In genomic region chr22:50585238-50585637, GRCh38 we compare ENCODE assay signal across 19 cellular contexts. TPM values are rescaled to one million over a fixed set of nuclear protein-coding genes. Genes with fewer than 3 reads are reported as not detected.
DNase-seq lines count a peak whose midpoint lies in the region; ATAC-seq and TF ChIP-seq lines count a peak whose summit lies in the region.
"Had no signal": no experiment of that assay in that cellular context is flagged by ENCODE, and none has a peak within 500 bp of the region (broad histone marks: within the 10 kb centered on the region; RNA-seq: fewer than 3 reads in every experiment).

No MANE protein-coding gene starts in this region.

- H3K4me1 Mint-ChIP-seq in CD4-positive, alpha-beta T cell (ENCODE audit: low read depth), result peaks cover 28% of the 10 kb centered on the region
- peaks cover 18% of the 10 kb centered on the region for H3K4me1 Mint-ChIP-seq in activated T-helper 1 cell treated with anti-CD3 and anti-CD28 coated beads, Interleukin-12 subunit alpha, Interleukin-12 subunit beta, Interleukin-2, Interleukin-4 antibody, amounts not matched to agents 30 ng/mL and 10 ng/mL and 1 ng/mL, durations not matched to agents 14 hours and 24 hours and 36 hours (ENCODE audit: low read depth)
- peaks cover 2% of the 10 kb centered on the region for H3K4me1 Mint-ChIP-seq in nephron

- POLR2A ChIA-PET in CD4-positive, alpha-beta T cell (lab: Charles Lee), result no interaction called here

- H3K36me3 Mint-ChIP-seq in CD4-positive, alpha-beta T cell (ENCODE audit: low read depth), result peaks cover 19% of the 10 kb centered on the region
- peaks cover 4% of the 10 kb centered on the region for H3K36me3 Mint-ChIP-seq in activated T-helper 1 cell treated with anti-CD3 and anti-CD28 coated beads, Interleukin-12 subunit alpha, Interleukin-12 subunit beta, Interleukin-2, Interleukin-4 antibody, amounts not matched to agents 30 ng/mL and 10 ng/mL and 1 ng/mL, durations not matched to agents 14 hours and 24 hours and 36 hours (ENCODE audit: low read depth)
- H3K36me3 Mint-ChIP-seq in nephron (ENCODE audit: low read depth), result peaks cover 5% of the 10 kb centered on the region

- ATAC-seq in CD4-positive, alpha-beta T cell (ENCODE audit: poor library complexity), result no peak
- ATAC-seq: A549; CD8-positive, alpha-beta T cell had no signal

- no peaks in the 10 kb centered on the region for H3K27me3 ChIP-seq in CD4-positive, alpha-beta T cell (ENCODE audit: control insufficient read depth, insufficient read depth, low read length)
- H3K27me3 ChIP-seq: BLaER1 had no signal

- CTCF ChIA-PET in CD4-positive, alpha-beta T cell (lab: Charles Lee), result no interaction called here

- no peaks in the 10 kb centered on the region for H3K9me3 Mint-ChIP-seq in CD4-positive, alpha-beta T cell
- H3K9me3 Mint-ChIP-seq in activated T-helper 1 cell treated with anti-CD3 and anti-CD28 coated beads, Interleukin-12 subunit alpha, Interleukin-12 subunit beta, Interleukin-2, Interleukin-4 antibody, amounts not matched to agents 30 ng/mL and 10 ng/mL and 1 ng/mL, durations not matched to agents 14 hours and 24 hours and 36 hours, result no peaks in the 10 kb centered on the region
- no peaks in the 10 kb centered on the region for H3K9me3 Mint-ChIP-seq in nephron
- H3K9me3 Mint-ChIP-seq: CD8-positive, alpha-beta T cell; HFFc6 had no signal

- DNase-seq in CD4-positive, alpha-beta T cell, result no peak
- DNase-seq in activated T-helper 1 cell treated with anti-CD3 and anti-CD28 coated beads, Interleukin-12 subunit alpha, Interleukin-12 subunit beta, Interleukin-2, Interleukin-4 antibody, amounts not matched to agents 30 ng/mL and 10 ng/mL and 1 ng/mL, durations not matched to agents 14 hours and 24 hours and 36 hours (ENCODE audit: low spot score), result no peak
- DNase-seq in DMS114 treated with DMSO at 0.1 percent for 48 hours (lab: John Stamatoyannopoulos, UW; ENCODE audit: unreplicated experiment), result no peak
- DNase-seq in stimulated activated naive CD4-positive, alpha-beta T cell treated with Interleukin-2 at 50 U/mL for 16 hours (lab: John Stamatoyannopoulos, UW), result no peak
- no peak for DNase-seq in SIG-M5 treated with dmso at 0.1 percent for 504 hours (lab: John Stamatoyannopoulos, UW; ENCODE audit: unreplicated experiment)
- DNase-seq: HFFc6, NCI-H1417 treated with DMSO at 0.1 percent for 48 hours, NCI-H187 treated with DMSO at 0.1 percent for 48 hours, NCI-H2227 treated with DMSO at 0.1 percent for 48 hours, NCI-H524, NCI-H82, OCI-M1, SHP77, SK-N-SH had no signal

- H3K9me3 ChIP-seq in CD4-positive, alpha-beta T cell (ENCODE audit: control insufficient read depth, low read length), result no peaks in the 10 kb centered on the region
- H3K9me3 ChIP-seq: A549, BLaER1, SK-N-SH had no signal

- no peaks in the 10 kb centered on the region for H3K27me3 Mint-ChIP-seq in CD4-positive, alpha-beta T cell
- H3K27me3 Mint-ChIP-seq in activated T-helper 1 cell treated with anti-CD3 and anti-CD28 coated beads, Interleukin-12 subunit alpha, Interleukin-12 subunit beta, Interleukin-2, Interleukin-4 antibody, amounts not matched to agents 30 ng/mL and 10 ng/mL and 1 ng/mL, durations not matched to agents 14 hours and 24 hours and 36 hours (ENCODE audit: insufficient read depth), result peaks cover 5% of the 10 kb centered on the region
- no peaks in the 10 kb centered on the region for H3K27me3 Mint-ChIP-seq in nephron (ENCODE audit: low read depth)

- no peak overlapping the region for H3K27ac Mint-ChIP-seq in CD4-positive, alpha-beta T cell
- H3K27ac Mint-ChIP-seq in activated T-helper 1 cell treated with anti-CD3 and anti-CD28 coated beads, Interleukin-12 subunit alpha, Interleukin-12 subunit beta, Interleukin-2, Interleukin-4 antibody, amounts not matched to agents 30 ng/mL and 10 ng/mL and 1 ng/mL, durations not matched to agents 14 hours and 24 hours and 36 hours, result no peak overlapping the region
- no peak overlapping the region for H3K27ac Mint-ChIP-seq in nephron
- H3K27ac Mint-ChIP-seq: CD8-positive, alpha-beta T cell; HFFc6 had no signal

- intact Hi-C loops in CD4-positive, alpha-beta T cell (cut with DNase I, micrococcal nuclease), result no loop called here
- intact Hi-C loops in activated T-helper 1 cell treated with anti-CD3 and anti-CD28 coated beads, Interleukin-12 subunit alpha, Interleukin-12 subunit beta, Interleukin-2, Interleukin-4 antibody, amounts not matched to agents 30 ng/mL and 10 ng/mL and 1 ng/mL, durations not matched to agents 14 hours and 24 hours and 36 hours (cut with micrococcal nuclease), result no loop called here

- H3K27ac ChIP-seq in CD4-positive, alpha-beta T cell (ENCODE audit: low read depth, low read length), result no peak overlapping the region
- H3K27ac ChIP-seq: A549, BLaER1, KMS-11 had no signal

- H3K4me3 Mint-ChIP-seq in CD4-positive, alpha-beta T cell, result peak overlapping the region; percentile 56
- peak overlapping the region; percentile 44 for H3K4me3 Mint-ChIP-seq in activated T-helper 1 cell treated with anti-CD3 and anti-CD28 coated beads, Interleukin-12 subunit alpha, Interleukin-12 subunit beta, Interleukin-2, Interleukin-4 antibody, amounts not matched to agents 30 ng/mL and 10 ng/mL and 1 ng/mL, durations not matched to agents 14 hours and 24 hours and 36 hours
- peak overlapping the region; percentile 31 to 67 (median 59) for H3K4me3 Mint-ChIP-seq in nephron
- H3K4me3 Mint-ChIP-seq: CD8-positive, alpha-beta T cell; HFFc6 had no signal

- no peak for TF ChIP-seq CTCF in CD4-positive, alpha-beta T cell (IDR thresholded peaks at IDR 0.05)
- TF ChIP-seq CTCF in nephron (IDR thresholded peaks at IDR 0.05; ENCODE audit: unreplicated experiment in 3 of 3), result no peak

RNA-seq across cellular contexts. Expression of gene CHKB, which starts 2.6 kb away (rescaled TPM):
- total RNA-seq in CD4-positive, alpha-beta T cell, result 100 to 1,000 TPM; 152 to 156 TPM
- 81.0 and 88.7 TPM in 2 replicates for total RNA-seq in activated T-helper 1 cell treated with anti-CD3 and anti-CD28 coated beads, Interleukin-12 subunit alpha, Interleukin-12 subunit beta, Interleukin-2, Interleukin-4 antibody, amounts not matched to agents 30 ng/mL and 10 ng/mL and 1 ng/mL, durations not matched to agents 14 hours and 24 hours and 36 hours

RNA-seq across cellular contexts. Expression of gene CPT1B, which starts 7.0 kb away (rescaled TPM):
- 10 to 100 TPM; 59.1 to 68.3 TPM for total RNA-seq in CD4-positive, alpha-beta T cell
- total RNA-seq in activated T-helper 1 cell treated with anti-CD3 and anti-CD28 coated beads, Interleukin-12 subunit alpha, Interleukin-12 subunit beta, Interleukin-2, Interleukin-4 antibody, amounts not matched to agents 30 ng/mL and 10 ng/mL and 1 ng/mL, durations not matched to agents 14 hours and 24 hours and 36 hours, result 65.6 and 68.2 TPM in 2 replicates

RNA-seq across cellular contexts. Expression of gene MAPK8IP2, which starts 15.4 kb away (rescaled TPM):
- under 1 TPM; 0.31 to 0.52 TPM for total RNA-seq in CD4-positive, alpha-beta T cell
- total RNA-seq in activated T-helper 1 cell treated with anti-CD3 and anti-CD28 coated beads, Interleukin-12 subunit alpha, Interleukin-12 subunit beta, Interleukin-2, Interleukin-4 antibody, amounts not matched to agents 30 ng/mL and 10 ng/mL and 1 ng/mL, durations not matched to agents 14 hours and 24 hours and 36 hours, result 0.08 and 0.17 TPM in 2 replicates

RNA-seq across cellular contexts. Expression of gene SYCE3, which starts 22.5 kb away (rescaled TPM):
- total RNA-seq in CD4-positive, alpha-beta T cell, result not detected
- total RNA-seq in activated T-helper 1 cell treated with anti-CD3 and anti-CD28 coated beads, Interleukin-12 subunit alpha, Interleukin-12 subunit beta, Interleukin-2, Interleukin-4 antibody, amounts not matched to agents 30 ng/mL and 10 ng/mL and 1 ng/mL, durations not matched to agents 14 hours and 24 hours and 36 hours, result 0.83 TPM in 1 of 2 replicates, not detected in the other
- total RNA-seq: CD8-positive, alpha-beta T cell; HFFc6 had no signal

RNA-seq across cellular contexts. Expression of gene KLHDC7B, which starts 39.5 kb away (rescaled TPM):
- 1 to 10 TPM; 2.3 TPM for total RNA-seq in CD4-positive, alpha-beta T cell
- total RNA-seq in activated T-helper 1 cell treated with anti-CD3 and anti-CD28 coated beads, Interleukin-12 subunit alpha, Interleukin-12 subunit beta, Interleukin-2, Interleukin-4 antibody, amounts not matched to agents 30 ng/mL and 10 ng/mL and 1 ng/mL, durations not matched to agents 14 hours and 24 hours and 36 hours, result 5.5 TPM in 2 replicates
